ENCODE assay signal across 17 cellular contexts in genomic region chr20:62843656-62844055, GRCh38.
"Had no signal": no experiment of that assay in that cellular context is flagged by ENCODE, and none has a peak within 500 bp of the region (broad histone marks: within the 10 kb centered on the region; RNA-seq: fewer than 3 reads in every experiment).

No MANE protein-coding gene starts in this region.

- H3K9me3 Mint-ChIP-seq: mesothelial cell of epicardium; neural progenitor cell; T-helper 2 cell treated with Interferon-gamma antibody and Interleukin-4, amounts not matched to agents 5 μg/mL and 100 μg/mL, for 36 hours had no signal

- H3K4me2 ChIP-seq: neural progenitor cell had no signal

- H3K9ac ChIP-seq: neural progenitor cell had no signal

- H3K4me3 ChIP-seq: cardiac muscle cell, dorsolateral prefrontal cortex, esophagus squamous epithelium, lower lobe of right lung, neural progenitor cell, psoas muscle, spleen, thoracic aorta had no signal

- H3K4me3 Mint-ChIP-seq: mesothelial cell of epicardium; neural progenitor cell; T-helper 2 cell treated with Interferon-gamma antibody and Interleukin-4, amounts not matched to agents 5 μg/mL and 100 μg/mL, for 36 hours had no signal

- FAIRE-seq: astrocyte had no signal

- H3K9me3 ChIP-seq: esophagus squamous epithelium, lower lobe of right lung, psoas muscle, spleen, thoracic aorta had no signal

- H3K4me1 ChIP-seq: esophagus squamous epithelium, lower lobe of right lung, psoas muscle had no signal

- H2AFZ ChIP-seq: neural progenitor cell had no signal

- H3K27ac ChIP-seq: cardiac muscle cell, esophagus squamous epithelium, lower lobe of right lung, neural progenitor cell, psoas muscle, spleen, thoracic aorta had no signal

- H3K36me3 ChIP-seq: lower lobe of right lung, neural progenitor cell, thoracic aorta had no signal

- ATAC-seq: activated CD4-positive, CD25-positive, alpha-beta regulatory T cell treated with anti-CD3 and anti-CD28 coated beads, Interleukin-2, amount 50 U/mL, for 24 hours; lower lobe of right lung; psoas muscle; sciatic nerve had no signal

- DNase-seq: activated CD4-positive, alpha-beta T cell treated with anti-CD3 and anti-CD28 coated beads, Interleukin-2, amount 50 U/mL, for 1 hour; activated CD8-positive, alpha-beta memory T cell treated with anti-CD3 and anti-CD28 coated beads for 24 hours; activated naive CD4-positive, alpha-beta T cell treated with Interleukin-2 at 50 U/mL for 16 hours; esophagus squamous epithelium; foreskin fibroblast; lower lobe of right lung; psoas muscle; spleen had no signal

- H3K27me3 ChIP-seq: cardiac muscle cell, dorsolateral prefrontal cortex, neural progenitor cell, spleen had no signal

- H3K27ac Mint-ChIP-seq: mesothelial cell of epicardium; neural progenitor cell; T-helper 2 cell treated with Interferon-gamma antibody and Interleukin-4, amounts not matched to agents 5 μg/mL and 100 μg/mL, for 36 hours had no signal
